Comparison of ENCODE assay signal across 10 cellular contexts in the genomic region with DNA sequence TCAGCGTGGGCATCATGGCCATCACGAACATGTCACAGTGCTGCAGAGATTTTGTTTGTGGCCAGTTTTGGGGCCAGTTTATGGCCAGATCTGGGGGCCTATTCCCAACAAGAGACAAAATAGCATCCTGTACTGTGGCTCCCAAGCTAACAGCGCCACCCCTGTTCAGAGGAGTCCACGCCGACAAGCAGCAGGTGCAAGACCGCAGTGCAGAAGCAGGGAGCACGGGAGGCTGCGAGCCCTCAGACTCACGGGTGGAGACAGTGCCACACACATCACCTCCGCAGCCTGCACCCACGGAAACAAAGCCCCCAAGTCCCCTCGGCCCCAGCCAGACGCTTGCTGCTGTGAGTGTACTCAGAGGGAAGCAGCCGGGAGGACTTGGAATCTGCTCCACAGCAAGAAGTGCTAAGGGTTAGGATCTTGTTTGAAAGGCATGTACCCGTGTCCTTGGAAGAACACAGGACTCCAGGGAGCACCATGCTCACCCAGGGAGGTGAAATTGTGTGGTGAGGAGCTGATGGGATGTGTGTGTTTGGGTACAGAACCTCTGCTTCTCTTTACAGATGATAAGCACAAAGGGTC. TPM values are rescaled to one million over a fixed set of nuclear protein-coding genes. Genes with fewer than 3 reads are reported as not detected.
DNase-seq lines count a peak whose midpoint lies in the region; ATAC-seq and TF ChIP-seq lines count a peak whose summit lies in the region.
"Had no signal": no experiment of that assay in that cellular context is flagged by ENCODE, and none has a peak within 500 bp of the region (broad histone marks: within the 10 kb centered on the region; RNA-seq: fewer than 3 reads in every experiment).

No MANE protein-coding gene starts in this region.

- in situ Hi-C loops in brain microvascular endothelial cell (cut with HindIII; ENCODE audit: low pct_ligation_motif_present, low sequenced_read_pairs), result no loop called here

- no peak overlapping the region for H3K27ac Mint-ChIP-seq in activated CD4-positive, alpha-beta T cell treated with anti-CD3 and anti-CD28 coated beads, Interleukin-2, amount 10 ng/mL, durations not matched to agents 24 days and 14 days
- H3K27ac Mint-ChIP-seq in progenitor cell of endocrine pancreas, result no peak overlapping the region
- H3K27ac Mint-ChIP-seq: CD4-positive, alpha-beta T cell had no signal

- intact Hi-C loops in activated CD4-positive, alpha-beta T cell treated with anti-CD3 and anti-CD28 coated beads, Interleukin-2, amount 10 ng/mL, durations not matched to agents 24 days and 14 days (cut with micrococcal nuclease), result no loop called here

- H3K27me3 ChIP-seq in brain microvascular endothelial cell (replicated peaks), result peaks cover 3% of the 10 kb centered on the region

- H3K27me3 Mint-ChIP-seq in activated CD4-positive, alpha-beta T cell treated with anti-CD3 and anti-CD28 coated beads, Interleukin-2, amount 10 ng/mL, durations not matched to agents 24 days and 14 days, result peaks cover 2% of the 10 kb centered on the region
- no peaks in the 10 kb centered on the region for H3K27me3 Mint-ChIP-seq in progenitor cell of endocrine pancreas
- H3K27me3 Mint-ChIP-seq: CD4-positive, alpha-beta T cell had no signal

- peak; percentile 40 for DNase-seq in activated CD4-positive, alpha-beta T cell treated with anti-CD3 and anti-CD28 coated beads for 48 hours
- DNase-seq in activated CD4-positive, alpha-beta T cell treated with anti-CD3 and anti-CD28 coated beads, Interleukin-2, amount 10 ng/mL, durations not matched to agents 24 days and 14 days, result no peak
- peak; percentile 62 for DNase-seq in LoVo (ENCODE audit: low spot score)
- DNase-seq in brain microvascular endothelial cell, result no peak
- no peak for DNase-seq in progenitor cell of endocrine pancreas (ENCODE audit: low spot score, unreplicated experiment)
- DNase-seq in GOT3 (lab: John Stamatoyannopoulos, UW), result no peak
- no peak for DNase-seq in retina

- ATAC-seq in GM21526 (IDR thresholded peaks at IDR 0.05; ENCODE audit: low FRiP score, unreplicated experiment), result no peak

- H3K4me3 ChIP-seq in brain microvascular endothelial cell (ENCODE audit: low read depth, low read length), result no peak overlapping the region

- no peak overlapping the region for H3K27ac ChIP-seq in brain microvascular endothelial cell
- H3K27ac ChIP-seq: KMS-11 had no signal

- no peak overlapping the region for H3K4me3 Mint-ChIP-seq in activated CD4-positive, alpha-beta T cell treated with anti-CD3 and anti-CD28 coated beads, Interleukin-2, amount 10 ng/mL, durations not matched to agents 24 days and 14 days
- H3K4me3 Mint-ChIP-seq in progenitor cell of endocrine pancreas (ENCODE audit: low read depth), result no peak overlapping the region
- H3K4me3 Mint-ChIP-seq: CD4-positive, alpha-beta T cell had no signal

- no peaks in the 10 kb centered on the region for H3K36me3 Mint-ChIP-seq in activated CD4-positive, alpha-beta T cell treated with anti-CD3 and anti-CD28 coated beads, Interleukin-2, amount 10 ng/mL, durations not matched to agents 24 days and 14 days (ENCODE audit: low read depth)
- peaks cover 5% of the 10 kb centered on the region for H3K36me3 Mint-ChIP-seq in progenitor cell of endocrine pancreas (ENCODE audit: insufficient read depth)

- H3K4me1 Mint-ChIP-seq in activated CD4-positive, alpha-beta T cell treated with anti-CD3 and anti-CD28 coated beads, Interleukin-2, amount 10 ng/mL, durations not matched to agents 24 days and 14 days, result no peaks in the 10 kb centered on the region
- H3K4me1 Mint-ChIP-seq in progenitor cell of endocrine pancreas (ENCODE audit: low read depth), result peaks cover 4% of the 10 kb centered on the region

- TF ChIP-seq CTCF in brain microvascular endothelial cell (IDR thresholded peaks at IDR 0.05; ENCODE audit: low read depth, low read length, missing control alignments) (peak; percentile 66), progenitor cell of endocrine pancreas (IDR thresholded peaks at IDR 0.05; ENCODE audit: unreplicated experiment) (peak; percentile 37)

- H3K9me3 Mint-ChIP-seq in activated CD4-positive, alpha-beta T cell treated with anti-CD3 and anti-CD28 coated beads, Interleukin-2, amount 10 ng/mL, durations not matched to agents 24 days and 14 days, result no peaks in the 10 kb centered on the region
- no peaks in the 10 kb centered on the region for H3K9me3 Mint-ChIP-seq in progenitor cell of endocrine pancreas (ENCODE audit: low read depth)
- H3K9me3 Mint-ChIP-seq: CD4-positive, alpha-beta T cell had no signal

- no peaks in the 10 kb centered on the region for H3K36me3 ChIP-seq in brain microvascular endothelial cell (replicated peaks)

RNA-seq across cellular contexts. Expression of gene TCP10L, which starts 7.1 kb away (rescaled TPM):
- 0.58 and 1.1 TPM in 2 replicates for total RNA-seq in activated CD4-positive, alpha-beta T cell treated with anti-CD3 and anti-CD28 coated beads, Interleukin-2, amount 10 ng/mL, durations not matched to agents 24 days and 14 days
- total RNA-seq in progenitor cell of endocrine pancreas, result 1.8 and 3.2 TPM in 2 replicates

RNA-seq across cellular contexts. Expression of gene CFAP298, which starts 34.0 kb away (rescaled TPM):
- total RNA-seq in activated CD4-positive, alpha-beta T cell treated with anti-CD3 and anti-CD28 coated beads, Interleukin-2, amount 10 ng/mL, durations not matched to agents 24 days and 14 days, result 52.5 and 57.6 TPM in 2 replicates
- 52.4 and 57.8 TPM in 2 replicates for total RNA-seq in progenitor cell of endocrine pancreas

Comparison
In these comparisons a context has a peak if more than half of its experiments do, and no peak if none do; other contexts are left out.
1. DNase-seq: peak in activated CD4-positive, alpha-beta T cell treated with anti-CD3 and anti-CD28 coated beads for 48 hours (single experiment) and LoVo (single experiment); none in activated CD4-positive, alpha-beta T cell treated with anti-CD3 and anti-CD28 coated beads, Interleukin-2, amount 10 ng/mL, durations not matched to agents 24 days and 14 days (single experiment), brain microvascular endothelial cell (single experiment), progenitor cell of endocrine pancreas (single experiment), GOT3 (single experiment) and retina (single experiment).